ENCODE assay signal across 38 cellular contexts in genomic region chr21:36513430-36513829, GRCh38. TPM values are rescaled to one million over a fixed set of nuclear protein-coding genes. Genes with fewer than 3 reads are reported as not detected.
A peak's percentile ranks its signal among the peaks of the same experiment; 100 is the strongest.
DNase-seq lines count a peak whose midpoint lies in the region; ATAC-seq and TF ChIP-seq lines count a peak whose summit lies in the region.
"Had no signal": no experiment of that assay in that cellular context is flagged by ENCODE, and none has a peak within 500 bp of the region (broad histone marks: within the 10 kb centered on the region; RNA-seq: fewer than 3 reads in every experiment).

No MANE protein-coding gene starts in this region.

- ATAC-seq in GM18861 (IDR thresholded peaks at IDR 0.05; ENCODE audit: unreplicated experiment) (peak; percentile 70), HG02610 (IDR thresholded peaks at IDR 0.05; ENCODE audit: unreplicated experiment) (peak; percentile 55), naive B cell (ENCODE audit: low read depth in 2 of 2) (peak; percentile 63 to 77), HG03097 (IDR thresholded peaks at IDR 0.05; ENCODE audit: low FRiP score, unreplicated experiment) (no peak)
- ATAC-seq: activated naive CD4-positive, alpha-beta T cell treated with anti-CD3 and anti-CD28 coated beads, Interleukin-2, amount 50 U/mL, for 72 hours; foreskin keratinocyte; heart right ventricle; sciatic nerve had no signal

- H3K36me3 Mint-ChIP-seq in naive B cell (no peaks in the 10 kb centered on the region), type B pancreatic cell (no peaks in the 10 kb centered on the region)
- H3K36me3 Mint-ChIP-seq: activated naive CD4-positive, alpha-beta T cell treated with anti-CD3 and anti-CD28 coated beads, Interleukin-2, amount 50 U/mL, for 72 hours; mesothelial cell of epicardium had no signal

- peak overlapping the region in 4 of 8 donors; percentile 15 to 63 (median 42) for H3K4me3 Mint-ChIP-seq in naive B cell
- H3K4me3 Mint-ChIP-seq in type B pancreatic cell: no peak overlapping the region
- H3K4me3 Mint-ChIP-seq: mesothelial cell of epicardium had no signal

- H3K4me1 Mint-ChIP-seq in naive B cell: peaks cover 6 to 37% (median 11%) of the 10 kb centered on the region in 3 donors
- peaks cover 21% of the 10 kb centered on the region for H3K4me1 Mint-ChIP-seq in type B pancreatic cell (ENCODE audit: unreplicated experiment)

- H3K27me3 Mint-ChIP-seq in naive B cell (peaks cover 0 to 22% (median 8%) of the 10 kb centered on the region in 3 donors), type B pancreatic cell (peaks cover 11% of the 10 kb centered on the region)

- TF ChIP-seq CTCF in NB4 (IDR thresholded peaks at IDR 0.05; ENCODE audit: low read depth, low read length) (no peak), type B pancreatic cell (conservative IDR thresholded peaks at IDR 0.05) (no peak)

- no peak overlapping the region for H3K4me3 ChIP-seq in NB4 (ENCODE audit: low read depth, low read length)
- H3K4me3 ChIP-seq: dorsolateral prefrontal cortex, esophagus squamous epithelium, HAP-1, heart right ventricle, MG63, Peyer's patch, prostate gland, tibial nerve had no signal

- H3K27ac Mint-ChIP-seq in naive B cell: peak overlapping the region in 2 of 6 donors; percentile 20
- H3K27ac Mint-ChIP-seq in type B pancreatic cell: no peak overlapping the region
- H3K27ac Mint-ChIP-seq: activated T-helper 2 cell treated with anti-CD3 and anti-CD28 coated beads, Interferon-gamma antibody, Interleukin-2, Interleukin-4, amounts not matched to agents 10 μg/mL and 5 μg/mL and 100 μg/mL, durations not matched to agents 14 hours and 24 hours and 36 hours; mesothelial cell of epicardium had no signal

- H3K9me3 Mint-ChIP-seq in naive B cell (peaks cover 0 to 3% (median 0%) of the 10 kb centered on the region in 7 donors), type B pancreatic cell (peaks cover 6% of the 10 kb centered on the region)
- H3K9me3 Mint-ChIP-seq: activated naive CD4-positive, alpha-beta T cell treated with anti-CD3 and anti-CD28 coated beads, Interleukin-2, amount 50 U/mL, for 72 hours; activated T-helper 2 cell treated with anti-CD3 and anti-CD28 coated beads, Interferon-gamma antibody, Interleukin-2, Interleukin-4, amounts not matched to agents 10 μg/mL and 5 μg/mL and 100 μg/mL, durations not matched to agents 14 hours and 24 hours and 36 hours; mesothelial cell of epicardium had no signal

- peak; percentile 23 for DNase-seq in NB4 (ENCODE audit: low read depth)
- DNase-seq in naive B cell: peak; percentile 34
- DNase-seq in globus pallidus (ENCODE audit: low spot score): no peak
- DNase-seq in type B pancreatic cell (ENCODE audit: extremely low spot score, unreplicated experiment): no peak
- no peak for DNase-seq in NCI-H1048 (lab: John Stamatoyannopoulos, UW)
- DNase-seq: ACHN; activated CD4-positive, alpha-beta T cell treated with anti-CD3 and anti-CD28 coated beads for 48 hours; activated CD8-positive, alpha-beta memory T cell treated with anti-CD3 and anti-CD28 coated beads for 24 hours; activated T-cell treated with anti-CD3 and anti-CD28 coated beads for 4 hours; amygdala; BE2C; dorsolateral prefrontal cortex; esophagus squamous epithelium; foreskin keratinocyte; heart right ventricle; KBM-7; MG63; NCI-H1417; NCI-H2081; NCI-H2227 treated with DMSO at 0.1 percent for 48 hours; NCI-H526 treated with DMSO at 0.1 percent for 48 hours; Peyer's patch; SIG-M5; stimulated activated CD4-positive, alpha-beta T cell treated with anti-CD3 and anti-CD28 coated beads, Interleukin-4, amount 100 ng/mL, for 1 hour; SW 1271; T-helper 9 cell had no signal

- TF ChIP-seq POLR2A in NB4 (IDR thresholded peaks at IDR 0.05; ENCODE audit: extremely low read depth, insufficient read length): no peak

RNA-seq across cellular contexts. Expression of gene CLDN14, which starts 33.5 kb away (rescaled TPM):
- polyA plus RNA-seq in naive B cell (ENCODE audit: low read depth in 6 of 6): not detected
- not detected in 2 replicates for total RNA-seq in type B pancreatic cell (ENCODE audit: low replicate concordance)
- total RNA-seq: activated naive CD4-positive, alpha-beta T cell treated with anti-CD3 and anti-CD28 coated beads, Interleukin-2, amount 50 U/mL, for 72 hours; activated T-helper 2 cell treated with anti-CD3 and anti-CD28 coated beads, Interferon-gamma antibody, Interleukin-2, Interleukin-4, amounts not matched to agents 10 μg/mL and 5 μg/mL and 100 μg/mL, durations not matched to agents 14 hours and 24 hours and 36 hours; chondrocyte; dorsolateral prefrontal cortex; esophagus squamous epithelium; foreskin keratinocyte; heart right ventricle; mesothelial cell of epicardium; Peyer's patch; prostate gland had no signal
- polyA plus RNA-seq: keratinocyte had no signal

Comparison
In these comparisons a context has a peak if more than half of its experiments do, and no peak if none do; other contexts are left out.
1. DNase-seq: peak in NB4 (single experiment) and naive B cell (single experiment); none in globus pallidus (single experiment), type B pancreatic cell (single experiment) and NCI-H1048 (single experiment).